2 cellular contexts compared by ENCODE assay signal in the genomic region with DNA sequence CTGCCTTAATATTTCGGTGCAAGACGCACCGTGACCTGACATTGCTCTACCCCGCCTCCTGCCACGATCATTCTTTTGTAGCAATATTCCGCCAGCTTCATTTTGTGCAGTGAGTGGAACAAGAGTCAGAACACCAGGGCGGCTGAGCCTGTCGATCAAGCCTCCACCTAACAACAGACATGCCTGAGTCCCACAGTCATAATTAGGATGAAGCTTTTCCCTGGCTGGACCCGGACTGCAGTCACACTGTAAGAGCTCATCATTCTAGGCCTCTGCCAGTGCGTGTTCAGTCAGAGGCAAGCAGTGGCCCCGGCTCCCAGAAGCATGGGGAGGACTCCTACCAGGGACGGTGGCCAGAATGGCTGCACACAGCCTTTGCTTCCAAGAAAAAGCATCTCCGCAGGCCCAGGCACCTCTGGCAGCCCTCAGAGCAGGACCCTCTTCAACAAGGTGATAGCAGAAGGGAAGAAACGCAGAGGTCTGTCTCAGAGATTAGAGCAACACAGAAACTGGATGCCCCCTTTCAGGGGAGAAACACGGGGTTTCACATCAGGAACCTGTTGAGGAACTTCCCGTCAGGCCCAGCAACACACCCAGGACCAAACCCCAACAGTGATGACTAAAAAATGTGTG.
TF ChIP-seq lines count a peak whose summit lies in the region.

No MANE protein-coding gene starts in this region.

TF ChIP-seq in GM23338, 12 proteins besides CTCF, POLR2A, EP300 and RAD21 (continues in another document):
- TF ChIP-seq POLR2AphosphoS5 (IDR thresholded peaks at IDR 0.05; ENCODE audit: low read depth) (no peak), ZNF331 (CRISPR knock-in tag; IDR thresholded peaks at IDR 0.05; ENCODE audit: low read depth) (no peak), JUNB (IDR thresholded peaks at IDR 0.05; ENCODE audit: unreplicated experiment) (no peak), STAT1 (IDR thresholded peaks at IDR 0.05; ENCODE audit: unreplicated experiment) (no peak), NANOG (IDR thresholded peaks at IDR 0.05; ENCODE audit: borderline replicate concordance) (no peak), REST (IDR thresholded peaks at IDR 0.05; ENCODE audit: unreplicated experiment) (no peak), EZH2 (IDR thresholded peaks at IDR 0.05; ENCODE audit: low read depth, unreplicated experiment) (no peak), CREB1 (CRISPR knock-in tag; IDR thresholded peaks at IDR 0.05; ENCODE audit: low read depth) (no peak)
- TF ChIP-seq, protein P1, sequence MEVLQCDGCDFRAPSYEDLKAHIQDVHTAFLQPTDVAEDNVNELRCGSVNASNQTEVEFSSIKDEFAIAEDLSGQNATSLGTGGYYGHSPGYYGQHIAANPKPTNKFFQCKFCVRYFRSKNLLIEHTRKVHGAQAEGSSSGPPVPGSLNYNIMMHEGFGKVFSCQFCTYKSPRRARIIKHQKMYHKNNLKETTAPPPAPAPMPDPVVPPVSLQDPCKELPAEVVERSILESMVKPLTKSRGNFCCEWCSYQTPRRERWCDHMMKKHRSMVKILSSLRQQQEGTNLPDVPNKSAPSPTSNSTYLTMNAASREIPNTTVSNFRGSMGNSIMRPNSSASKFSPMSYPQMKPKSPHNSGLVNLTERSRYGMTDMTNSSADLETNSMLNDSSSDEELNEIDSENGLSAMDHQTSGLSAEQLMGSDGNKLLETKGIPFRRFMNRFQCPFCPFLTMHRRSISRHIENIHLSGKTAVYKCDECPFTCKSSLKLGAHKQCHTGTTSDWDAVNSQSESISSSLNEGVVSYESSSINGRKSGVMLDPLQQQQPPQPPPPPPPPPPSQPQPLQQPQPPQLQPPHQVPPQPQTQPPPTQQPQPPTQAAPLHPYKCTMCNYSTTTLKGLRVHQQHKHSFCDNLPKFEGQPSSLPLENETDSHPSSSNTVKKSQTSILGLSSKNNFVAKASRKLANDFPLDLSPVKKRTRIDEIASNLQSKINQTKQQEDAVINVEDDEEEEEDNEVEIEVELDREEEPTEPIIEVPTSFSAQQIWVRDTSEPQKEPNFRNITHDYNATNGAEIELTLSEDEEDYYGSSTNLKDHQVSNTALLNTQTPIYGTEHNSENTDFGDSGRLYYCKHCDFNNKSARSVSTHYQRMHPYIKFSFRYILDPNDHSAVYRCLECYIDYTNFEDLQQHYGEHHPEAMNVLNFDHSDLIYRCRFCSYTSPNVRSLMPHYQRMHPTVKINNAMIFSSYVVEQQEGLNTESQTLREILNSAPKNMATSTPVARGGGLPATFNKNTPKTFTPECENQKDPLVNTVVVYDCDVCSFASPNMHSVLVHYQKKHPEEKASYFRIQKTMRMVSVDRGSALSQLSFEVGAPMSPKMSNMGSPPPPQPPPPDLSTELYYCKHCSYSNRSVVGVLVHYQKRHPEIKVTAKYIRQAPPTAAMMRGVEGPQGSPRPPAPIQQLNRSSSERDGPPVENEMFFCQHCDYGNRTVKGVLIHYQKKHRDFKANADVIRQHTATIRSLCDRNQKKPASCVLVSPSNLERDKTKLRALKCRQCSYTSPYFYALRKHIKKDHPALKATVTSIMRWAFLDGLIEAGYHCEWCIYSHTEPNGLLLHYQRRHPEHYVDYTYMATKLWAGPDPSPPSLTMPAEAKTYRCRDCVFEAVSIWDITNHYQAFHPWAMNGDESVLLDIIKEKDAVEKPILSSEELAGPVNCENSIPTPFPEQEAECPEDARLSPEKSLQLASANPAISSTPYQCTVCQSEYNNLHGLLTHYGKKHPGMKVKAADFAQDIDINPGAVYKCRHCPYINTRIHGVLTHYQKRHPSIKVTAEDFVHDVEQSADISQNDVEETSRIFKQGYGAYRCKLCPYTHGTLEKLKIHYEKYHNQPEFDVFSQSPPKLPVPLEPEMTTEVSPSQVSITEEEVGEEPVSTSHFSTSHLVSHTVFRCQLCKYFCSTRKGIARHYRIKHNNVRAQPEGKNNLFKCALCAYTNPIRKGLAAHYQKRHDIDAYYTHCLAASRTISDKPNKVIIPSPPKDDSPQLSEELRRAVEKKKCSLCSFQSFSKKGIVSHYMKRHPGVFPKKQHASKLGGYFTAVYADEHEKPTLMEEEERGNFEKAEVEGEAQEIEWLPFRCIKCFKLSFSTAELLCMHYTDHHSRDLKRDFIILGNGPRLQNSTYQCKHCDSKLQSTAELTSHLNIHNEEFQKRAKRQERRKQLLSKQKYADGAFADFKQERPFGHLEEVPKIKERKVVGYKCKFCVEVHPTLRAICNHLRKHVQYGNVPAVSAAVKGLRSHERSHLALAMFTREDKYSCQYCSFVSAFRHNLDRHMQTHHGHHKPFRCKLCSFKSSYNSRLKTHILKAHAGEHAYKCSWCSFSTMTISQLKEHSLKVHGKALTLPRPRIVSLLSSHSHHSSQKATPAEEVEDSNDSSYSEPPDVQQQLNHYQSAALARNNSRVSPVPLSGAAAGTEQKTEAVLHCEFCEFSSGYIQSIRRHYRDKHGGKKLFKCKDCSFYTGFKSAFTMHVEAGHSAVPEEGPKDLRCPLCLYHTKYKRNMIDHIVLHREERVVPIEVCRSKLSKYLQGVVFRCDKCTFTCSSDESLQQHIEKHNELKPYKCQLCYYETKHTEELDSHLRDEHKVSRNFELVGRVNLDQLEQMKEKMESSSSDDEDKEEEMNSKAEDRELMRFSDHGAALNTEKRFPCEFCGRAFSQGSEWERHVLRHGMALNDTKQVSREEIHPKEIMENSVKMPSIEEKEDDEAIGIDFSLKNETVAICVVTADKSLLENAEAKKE (CRISPR knock-in tag; IDR thresholded peaks at IDR 0.05) = no peak

TF ChIP-seq in HepG2, 621 proteins besides CTCF, POLR2A, EP300 and RAD21 (continues in another document):
- TF ChIP-seq, protein P2, sequence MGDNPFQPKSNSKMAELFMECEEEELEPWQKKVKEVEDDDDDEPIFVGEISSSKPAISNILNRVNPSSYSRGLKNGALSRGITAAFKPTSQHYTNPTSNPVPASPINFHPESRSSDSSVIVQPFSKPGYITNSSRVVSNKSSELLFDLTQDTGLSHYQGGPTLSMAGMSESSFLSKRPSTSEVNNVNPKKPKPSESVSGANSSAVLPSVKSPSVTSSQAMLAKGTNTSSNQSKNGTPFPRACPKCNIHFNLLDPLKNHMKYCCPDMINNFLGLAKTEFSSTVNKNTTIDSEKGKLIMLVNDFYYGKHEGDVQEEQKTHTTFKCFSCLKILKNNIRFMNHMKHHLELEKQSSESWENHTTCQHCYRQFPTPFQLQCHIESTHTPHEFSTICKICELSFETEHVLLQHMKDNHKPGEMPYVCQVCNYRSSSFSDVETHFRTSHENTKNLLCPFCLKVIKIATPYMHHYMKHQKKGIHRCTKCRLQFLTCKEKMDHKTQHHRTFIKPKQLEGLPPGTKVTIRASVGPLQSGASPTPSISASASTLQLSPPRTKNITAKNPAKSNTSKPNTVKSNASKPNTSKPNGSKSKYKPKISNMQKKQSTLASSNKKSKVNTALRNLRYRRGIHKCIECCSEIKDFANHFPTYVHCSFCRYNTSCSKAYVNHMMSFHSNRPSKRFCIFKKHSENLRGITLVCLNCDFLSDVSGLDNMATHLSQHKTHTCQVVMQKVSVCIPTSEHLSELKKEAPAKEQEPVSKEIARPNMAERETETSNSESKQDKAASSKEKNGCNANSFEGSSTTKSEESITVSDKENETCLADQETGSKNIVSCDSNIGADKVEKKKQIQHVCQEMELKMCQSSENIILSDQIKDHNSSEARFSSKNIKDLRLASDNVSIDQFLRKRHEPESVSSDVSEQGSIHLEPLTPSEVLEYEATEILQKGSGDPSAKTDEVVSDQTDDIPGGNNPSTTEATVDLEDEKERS (CRISPR knock-in tag; IDR thresholded peaks at IDR 0.05) = no peak
- no peak for TF ChIP-seq ZNF784 (CRISPR knock-in tag; IDR thresholded peaks at IDR 0.05; ENCODE audit: borderline replicate concordance)
- TF ChIP-seq ZBTB8A (CRISPR knock-in tag; IDR thresholded peaks at IDR 0.05; ENCODE audit: borderline replicate concordance, low read depth) = no peak
- TF ChIP-seq, protein P3, sequence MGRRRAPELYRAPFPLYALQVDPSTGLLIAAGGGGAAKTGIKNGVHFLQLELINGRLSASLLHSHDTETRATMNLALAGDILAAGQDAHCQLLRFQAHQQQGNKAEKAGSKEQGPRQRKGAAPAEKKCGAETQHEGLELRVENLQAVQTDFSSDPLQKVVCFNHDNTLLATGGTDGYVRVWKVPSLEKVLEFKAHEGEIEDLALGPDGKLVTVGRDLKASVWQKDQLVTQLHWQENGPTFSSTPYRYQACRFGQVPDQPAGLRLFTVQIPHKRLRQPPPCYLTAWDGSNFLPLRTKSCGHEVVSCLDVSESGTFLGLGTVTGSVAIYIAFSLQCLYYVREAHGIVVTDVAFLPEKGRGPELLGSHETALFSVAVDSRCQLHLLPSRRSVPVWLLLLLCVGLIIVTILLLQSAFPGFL (CRISPR knock-in tag; IDR thresholded peaks at IDR 0.05) = no peak
- TF ChIP-seq U2AF2 (IDR thresholded peaks at IDR 0.05; ENCODE audit: low read depth, low read length) = no peak
- TF ChIP-seq ZNF318 (CRISPR knock-in tag; IDR thresholded peaks at IDR 0.05) = no peak
- TF ChIP-seq ZSCAN12 (CRISPR knock-in tag; IDR thresholded peaks at IDR 0.05) = no peak
- TF ChIP-seq POLR2G (IDR thresholded peaks at IDR 0.05; ENCODE audit: low read depth, low read length) = no peak
- TF ChIP-seq ZNF550 (CRISPR knock-in tag; IDR thresholded peaks at IDR 0.05; ENCODE audit: borderline replicate concordance) = peak; percentile 60; the same call in 1 of the 2 replicates
- peak; percentile 9; the same call in 1 of the 2 replicates for TF ChIP-seq ZNF777 (CRISPR knock-in tag; IDR thresholded peaks at IDR 0.05)
- no peak for TF ChIP-seq ZNF235 (CRISPR knock-in tag; IDR thresholded peaks at IDR 0.05; ENCODE audit: borderline replicate concordance)
- TF ChIP-seq ZNF879 (CRISPR knock-in tag; IDR thresholded peaks at IDR 0.05) = no peak
- no peak for TF ChIP-seq ZNF160 (CRISPR knock-in tag; IDR thresholded peaks at IDR 0.05)
- TF ChIP-seq YY1 (IDR thresholded peaks at IDR 0.05; ENCODE audit: insufficient read depth, insufficient replicate concordance, low read depth, low read length) = no peak
- peak; percentile 54; the same call in 1 of the 2 replicates for TF ChIP-seq ZNF782 (CRISPR knock-in tag; IDR thresholded peaks at IDR 0.05; ENCODE audit: borderline replicate concordance)
- TF ChIP-seq ZNF678 (CRISPR knock-in tag; IDR thresholded peaks at IDR 0.05) = no peak
- TF ChIP-seq FOXA1 (IDR thresholded peaks at IDR 0.05) = no peak
- TF ChIP-seq FOXA1 (CRISPR knock-in tag; IDR thresholded peaks at IDR 0.05) = 0 out of 2 replicates have a peak, but pooled peaks have one; percentile 4
